In genomic region chr19:56333506-56333905, GRCh38 we compare ENCODE assay signal across 8 cellular contexts. TPM values are rescaled to one million over a fixed set of nuclear protein-coding genes. Genes with fewer than 3 reads are reported as not detected.
A peak's percentile ranks its signal among the peaks of the same experiment; 100 is the strongest.
DNase-seq lines count a peak whose midpoint lies in the region; ATAC-seq, FAIRE-seq and TF ChIP-seq lines count a peak whose summit lies in the region.

No MANE protein-coding gene starts in this region.

- CTCF ChIA-PET in H1 (lab: Charles Lee; ENCODE audit: partially characterized antibody), result interaction anchor here (0.6 to 3.0 kb wide), 25 partner anchors 12 to 271 kb away, joined by 3 to 26 read pairs (median 4); no protein-coding TSS in a partner anchor

- TF ChIP-seq EP300 in H1 (IDR thresholded peaks at IDR 0.05; ENCODE audit: borderline replicate concordance in 1 of 2, low read depth in 2 of 2, low read length in 2 of 2), result no peak

- intact Hi-C loops in posterior cingulate gyrus (cut with DNase I), result no loop called here

- FAIRE-seq in H1 (lab: Jason Lieb, UNC), result peak; percentile 13

- no peak overlapping the region for H3K4ac ChIP-seq in H1 (replicated peaks; ENCODE audit: insufficient read length, low read depth, low read length)

- H4K5ac ChIP-seq in H1 (ENCODE audit: insufficient read length, low read depth, low read length), result no peak overlapping the region

- H3K4me3 Mint-ChIP-seq in T-helper 2 cell treated with Interferon-gamma antibody and Interleukin-4, amounts not matched to agents 5 μg/mL and 100 μg/mL, for 36 hours, result no peak overlapping the region
- H3K4me3 Mint-ChIP-seq in neural progenitor cell, result no peak overlapping the region

- no peak overlapping the region for H3K27ac Mint-ChIP-seq in T-helper 2 cell treated with Interferon-gamma antibody and Interleukin-4, amounts not matched to agents 5 μg/mL and 100 μg/mL, for 36 hours
- no peak overlapping the region for H3K27ac Mint-ChIP-seq in neural progenitor cell

- H3K27me3 Mint-ChIP-seq in T-helper 2 cell treated with Interferon-gamma antibody and Interleukin-4, amounts not matched to agents 5 μg/mL and 100 μg/mL, for 36 hours (ENCODE audit: low read depth), result no peaks in the 10 kb centered on the region
- peaks cover 2% of the 10 kb centered on the region for H3K27me3 Mint-ChIP-seq in neural progenitor cell (ENCODE audit: insufficient read depth, low read depth)

- TF ChIP-seq POLR2A in H1 (IDR thresholded peaks at IDR 0.05; ENCODE audit: control extremely low read depth in 1 of 2, low read depth in 2 of 2, low read length in 2 of 2), result no peak

- H3K9me3 Mint-ChIP-seq in T-helper 2 cell treated with Interferon-gamma antibody and Interleukin-4, amounts not matched to agents 5 μg/mL and 100 μg/mL, for 36 hours, result peaks cover under 1% of the 10 kb centered on the region
- peaks cover 21% of the 10 kb centered on the region for H3K9me3 Mint-ChIP-seq in neural progenitor cell

- H2BK20ac ChIP-seq in H1 (ENCODE audit: low read length), result no peak overlapping the region

- H2BK5ac ChIP-seq in H1 (ENCODE audit: low read depth, low read length), result no peak overlapping the region

- DNase-seq in A172 (ENCODE audit: low spot score) (peak; percentile 69), GF-D8 (lab: John Stamatoyannopoulos, UW) (peak; percentile 5), NCI-H146 (lab: John Stamatoyannopoulos, UW) (peak; percentile 37), H1 (ENCODE audit: low read depth in 1 of 2, low spot score in 2 of 2) (peak in 1 of 2 experiments; percentile 49), neural progenitor cell (ENCODE audit: low spot score) (peak; percentile 48), posterior cingulate gyrus (no peak)
- peak; percentile 14 for DNase-seq in T-helper 2 cell treated with Interferon-gamma antibody and Interleukin-4, amounts not matched to agents 5 μg/mL and 100 μg/mL, for 36 hours (ENCODE audit: low spot score)

- no peaks in the 10 kb centered on the region for H3F3A ChIP-seq in neural progenitor cell (ENCODE audit: low read depth)

- H3K36me3 Mint-ChIP-seq in T-helper 2 cell treated with Interferon-gamma antibody and Interleukin-4, amounts not matched to agents 5 μg/mL and 100 μg/mL, for 36 hours (ENCODE audit: low read depth), result no peaks in the 10 kb centered on the region
- no peaks in the 10 kb centered on the region for H3K36me3 Mint-ChIP-seq in neural progenitor cell

- H3K4me3 ChIP-seq in H1 (ENCODE audit: extremely low read depth in 1 of 4, insufficient read depth in 2 of 4, low read depth in 3 of 4, low read length in 4 of 4), result no peak overlapping the region
- no peak overlapping the region for H3K4me3 ChIP-seq in neural progenitor cell

- H3K79me1 ChIP-seq in H1 (ENCODE audit: low read depth, low read length), result no peaks in the 10 kb centered on the region

- H2AK5ac ChIP-seq in H1 (ENCODE audit: low read depth, low read length), result no peak overlapping the region

- no peak overlapping the region for H3K56ac ChIP-seq in H1 (replicated peaks; ENCODE audit: insufficient read length, low read depth, low read length)

- no peaks in the 10 kb centered on the region for H3K23me2 ChIP-seq in H1 (ENCODE audit: low read depth, low read length)

- no peak overlapping the region for H2BK12ac ChIP-seq in H1 (ENCODE audit: low read depth, low read length)

- H2BK120ac ChIP-seq in H1 (replicated peaks; ENCODE audit: low read depth, low read length), result no peak overlapping the region

- H3K27ac ChIP-seq in H1 (ENCODE audit: low read depth, low read length) (no peak overlapping the region), neural progenitor cell (no peak overlapping the region)

- no peak overlapping the region for H3K23ac ChIP-seq in H1 (ENCODE audit: insufficient read length)

- no peak overlapping the region for H3K9ac ChIP-seq in H1 (replicated peaks in 1 of 4; ENCODE audit: extremely low read depth in 1 of 4, low read depth in 3 of 4, low read length in 3 of 4)
- no peak overlapping the region for H3K9ac ChIP-seq in neural progenitor cell

- H3K9me3 ChIP-seq in H1 (ENCODE audit: insufficient read depth in 2 of 2, low read depth in 1 of 2, low read length in 1 of 2), result peaks cover 11 to 14% of the 10 kb centered on the region in 2 experiments
- no peaks in the 10 kb centered on the region for H3K9me3 ChIP-seq in neural progenitor cell (ENCODE audit: low read depth)

- no peak overlapping the region for H4K91ac ChIP-seq in H1 (replicated peaks; ENCODE audit: insufficient read length, low read length)

- no peaks in the 10 kb centered on the region for H3K36me3 ChIP-seq in H1 (ENCODE audit: control insufficient read depth in 2 of 4, insufficient read depth in 4 of 4, low read length in 3 of 4)
- H3K36me3 ChIP-seq in neural progenitor cell, result no peaks in the 10 kb centered on the region

- no peak overlapping the region for H3K18ac ChIP-seq in H1 (ENCODE audit: extremely low read depth, low read length)

- H4K20me1 ChIP-seq in H1 (replicated peaks in 1 of 2; ENCODE audit: control insufficient read depth in 1 of 2, insufficient read depth in 2 of 2, low read length in 2 of 2), result no peaks in the 10 kb centered on the region
- no peaks in the 10 kb centered on the region for H4K20me1 ChIP-seq in neural progenitor cell (ENCODE audit: low read depth)

- peak; percentile 81 for TF ChIP-seq RAD21 in H1 (IDR thresholded peaks at IDR 0.05 in 1 of 2, conservative IDR thresholded peaks at IDR 0.05 in 1 of 2; ENCODE audit: low read depth in 2 of 2, low read length in 2 of 2)

- H3K79me2 ChIP-seq in H1 (ENCODE audit: control insufficient read depth in 1 of 2, insufficient read depth in 2 of 2, low read length in 2 of 2) (no peaks in the 10 kb centered on the region), neural progenitor cell (ENCODE audit: low read depth) (no peaks in the 10 kb centered on the region)

- H3K27me3 ChIP-seq in H1 (replicated peaks in 1 of 4; ENCODE audit: control insufficient read depth in 3 of 4, extremely low read depth in 1 of 4, insufficient read depth in 3 of 4, low read length in 3 of 4), result no peaks in the 10 kb centered on the region
- H3K27me3 ChIP-seq in neural progenitor cell, result no peaks in the 10 kb centered on the region

- no peak overlapping the region for H4K8ac ChIP-seq in H1 (ENCODE audit: extremely low read depth, insufficient read depth, low read length)

- no peaks in the 10 kb centered on the region for H3K4me1 ChIP-seq in H1 (replicated peaks in 1 of 4; ENCODE audit: control insufficient read depth in 3 of 4, insufficient read depth in 4 of 4, low read length in 3 of 4)
- H3K4me1 ChIP-seq in neural progenitor cell, result no peaks in the 10 kb centered on the region

- H3K4me2 ChIP-seq in H1 (ENCODE audit: insufficient read depth in 1 of 2, low read depth in 2 of 2, low read length in 2 of 2) (no peak overlapping the region), neural progenitor cell (no peak overlapping the region)

- no peak overlapping the region for H3K14ac ChIP-seq in H1 (ENCODE audit: insufficient read length)

- peak in 2 of 3 experiments; percentile 59 to 61; a peak in 3 of 4 replicates for TF ChIP-seq CTCF in H1 (IDR thresholded peaks at IDR 0.05; ENCODE audit: control extremely low read depth in 1 of 3, insufficient read depth in 1 of 3, low read depth in 1 of 3, low read length in 3 of 3)
- peak; percentile 73 for TF ChIP-seq CTCF in neural progenitor cell (IDR thresholded peaks at IDR 0.05)

- POLR2A ChIA-PET in H1 (lab: Charles Lee; ENCODE audit: partially characterized antibody), result interaction anchor here (0.6 kb wide), 2 partner anchors 10 to 11 kb away, joined by 3 read pairs; no protein-coding TSS in a partner anchor

- H3K4me1 Mint-ChIP-seq in T-helper 2 cell treated with Interferon-gamma antibody and Interleukin-4, amounts not matched to agents 5 μg/mL and 100 μg/mL, for 36 hours (ENCODE audit: low read depth), result peaks cover 2% of the 10 kb centered on the region
- H3K4me1 Mint-ChIP-seq in neural progenitor cell, result no peaks in the 10 kb centered on the region

- no peak overlapping the region for H2BK15ac ChIP-seq in H1 (ENCODE audit: low read length)

- H2AFZ ChIP-seq in H1 (ENCODE audit: low read length) (no peak overlapping the region), neural progenitor cell (replicated peaks) (no peak overlapping the region)

- ATAC-seq in GM21526 (IDR thresholded peaks at IDR 0.05; ENCODE audit: low FRiP score, unreplicated experiment), result no peak

TF ChIP-seq in H1, 55 proteins besides CTCF, POLR2A, EP300 and RAD21 (continues in another document):
- TF ChIP-seq SP4 (IDR thresholded peaks at IDR 0.05; ENCODE audit: low read length) (no peak), RBBP5 (IDR thresholded peaks at IDR 0.05; ENCODE audit: borderline replicate concordance, low read depth, low read length) (no peak), SIN3A (conservative IDR thresholded peaks at IDR 0.05 in 1 of 2, IDR thresholded peaks at IDR 0.05 in 1 of 2; ENCODE audit: low read depth in 1 of 2, low read length in 2 of 2) (no peak), FOSL1 (IDR thresholded peaks at IDR 0.05; ENCODE audit: insufficient read depth, low read depth, low read length) (no peak), POLR2AphosphoS5 (IDR thresholded peaks at IDR 0.05; ENCODE audit: low read depth, low read length) (no peak), SAP30 (IDR thresholded peaks at IDR 0.05; ENCODE audit: insufficient read depth, insufficient replicate concordance, low read length) (no peak), ASH2L (IDR thresholded peaks at IDR 0.05; ENCODE audit: low read length) (no peak)

RNA-seq across cellular contexts. Expression of gene ZSCAN5A, which starts 18.9 kb away (rescaled TPM):
- total RNA-seq in A172 (2014; rRNA removed; shearing (Covaris generic)), result 4.2 and 6.6 TPM in 2 replicates
- 11.0 and 15.0 TPM in 2 replicates for total RNA-seq in H1 (2021; fragmentation: NEBNext Ultra II Directional; extraction: Animal tissue kit (Norgen Biotek cat#: 25700))
- polyA plus RNA-seq in H1 (2011; rRNA removed), result 8.6 and 12.4 TPM in 2 replicates
- polyA plus RNA-seq in H1 (2011; cell fraction: cytosol; rRNA removed), result 9.7 TPM
- 12.1 TPM for polyA plus RNA-seq in H1 (2011; cell fraction: nucleus; rRNA removed)
- polyA plus RNA-seq in H1 (2012, experiment 1 of 2), result 9.3 to 11.5 TPM (median 9.9 TPM) in 4 replicates
- polyA plus RNA-seq in H1 (2012, experiment 2 of 2), result 8.9 TPM
- 6.3 TPM for polyA plus RNA-seq in H1 (2013, experiment 1 of 2)
- polyA plus RNA-seq in H1 (2013, experiment 2 of 2), result 8.3 TPM
- 17.6 and 25.4 TPM in 2 replicates for polyA minus RNA-seq in H1 (2011; rRNA and poly(A)+ RNA removed)
- polyA minus RNA-seq in H1 (2011; cell fraction: cytosol; rRNA and poly(A)+ RNA removed), result 5.2 TPM
- 25.3 TPM for polyA minus RNA-seq in H1 (2011; cell fraction: nucleus; rRNA and poly(A)+ RNA removed)
- total RNA-seq in neural progenitor cell (ENCODE audit: low replicate concordance), result 1.6 and 7.8 TPM in 2 replicates

RNA-seq across cellular contexts. Expression of gene ZNF582, which starts 59.8 kb away (rescaled TPM):
- total RNA-seq in A172 (2014; rRNA removed; shearing (Covaris generic)), result 0.31 and 1.5 TPM in 2 replicates
- 3.8 and 5.8 TPM in 2 replicates for total RNA-seq in H1 (2021; fragmentation: NEBNext Ultra II Directional; extraction: Animal tissue kit (Norgen Biotek cat#: 25700))
- polyA plus RNA-seq in H1 (2011; rRNA removed), result 2.4 and 3.8 TPM in 2 replicates
- polyA plus RNA-seq in H1 (2011; cell fraction: cytosol; rRNA removed), result 4.4 TPM
- polyA plus RNA-seq in H1 (2011; cell fraction: nucleus; rRNA removed), result 2.5 TPM
- 3.4 to 4.9 TPM (median 4.2 TPM) in 4 replicates for polyA plus RNA-seq in H1 (2012, experiment 1 of 2)
- polyA plus RNA-seq in H1 (2012, experiment 2 of 2), result 1.6 TPM
- 2.6 TPM for polyA plus RNA-seq in H1 (2013, experiment 1 of 2)
- polyA plus RNA-seq in H1 (2013, experiment 2 of 2), result 2.9 TPM
- 5.3 and 7.1 TPM in 2 replicates for polyA minus RNA-seq in H1 (2011; rRNA and poly(A)+ RNA removed)
- polyA minus RNA-seq in H1 (2011; cell fraction: cytosol; rRNA and poly(A)+ RNA removed), result 1.8 TPM
- polyA minus RNA-seq in H1 (2011; cell fraction: nucleus; rRNA and poly(A)+ RNA removed), result 7.1 TPM
- total RNA-seq in neural progenitor cell (ENCODE audit: low replicate concordance), result 2.5 and 4.0 TPM in 2 replicates

Comparison
In these comparisons a context has a peak if more than half of its experiments do, and no peak if none do; other contexts are left out.
1. DNase-seq: peak in A172 (single experiment), GF-D8 (single experiment), NCI-H146 (single experiment), T-helper 2 cell treated with Interferon-gamma antibody and Interleukin-4, amounts not matched to agents 5 μg/mL and 100 μg/mL, for 36 hours (single experiment) and neural progenitor cell (single experiment); none in posterior cingulate gyrus (0 of 10).